Comparison of ENCODE assay signal across 9 cellular contexts in the genomic region with DNA sequence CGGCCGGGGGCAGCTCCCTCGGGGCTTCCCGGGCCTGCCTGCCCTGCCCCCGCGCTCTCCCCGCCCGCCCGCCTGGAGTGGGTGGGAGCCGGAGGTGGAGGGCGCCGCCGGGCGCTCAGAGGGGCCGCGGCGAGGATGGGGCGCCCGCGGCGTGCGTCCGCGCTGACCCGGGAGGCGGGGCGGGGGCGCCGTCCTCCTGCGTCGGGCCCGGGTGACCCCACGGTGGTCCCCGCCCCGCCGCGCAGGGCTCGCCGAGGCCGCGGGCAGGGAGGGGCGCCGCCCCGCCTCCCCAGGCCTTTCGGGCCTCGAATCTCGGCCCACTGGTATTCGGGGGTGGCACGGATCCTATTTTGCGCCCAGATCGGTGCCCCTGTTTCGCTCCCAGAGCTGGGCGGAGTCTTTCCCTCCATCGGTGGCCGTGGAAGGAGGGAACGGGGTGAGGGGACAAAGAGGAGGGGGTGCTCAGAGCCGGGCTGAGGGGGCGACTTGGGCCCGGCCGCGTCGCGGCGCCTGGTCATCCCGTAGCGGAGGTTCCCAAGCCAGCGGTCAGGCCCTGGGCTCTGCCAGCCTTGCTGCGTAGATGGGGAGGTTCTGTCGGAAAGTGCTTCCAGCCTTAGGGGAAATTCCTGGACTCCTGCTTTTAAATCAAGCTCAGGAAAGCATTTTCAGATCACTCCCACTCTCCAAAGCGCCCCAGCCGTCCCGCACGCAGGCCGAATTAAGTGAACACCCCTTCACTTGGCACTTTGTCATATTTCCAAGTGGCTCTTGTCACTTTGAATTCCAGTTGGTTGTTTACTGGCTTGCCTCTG. TPM values are rescaled to one million over a fixed set of nuclear protein-coding genes. Genes with fewer than 3 reads are reported as not detected.
DNase-seq lines count a peak whose midpoint lies in the region; ATAC-seq, FAIRE-seq and TF ChIP-seq lines count a peak whose summit lies in the region.
"Had no signal": no experiment of that assay in that cellular context is flagged by ENCODE, and none has a peak within 500 bp of the region (broad histone marks: within the 10 kb centered on the region; RNA-seq: fewer than 3 reads in every experiment).

No MANE protein-coding gene starts in this region.

- no peak overlapping the region; the same call in 1 of the 2 replicates for H3K27ac ChIP-seq in H1 (ENCODE audit: low read depth, low read length)

- POLR2A ChIA-PET in H1 (lab: Charles Lee; ENCODE audit: partially characterized antibody) = interaction anchor here (0.8 to 1.8 kb wide), 6 partner anchors 11 to 37 kb away, joined by 3 to 6 read pairs (median 4); a partner anchor contains a TSS

- H2AK5ac ChIP-seq in H1 (ENCODE audit: low read depth, low read length) = no peak overlapping the region

- WGBS in H1 (ENCODE audit: extremely low coverage in 1 of 2, insufficient coverage in 1 of 2, insufficient read length in 1 of 2, insufficient replicate concordance in 2 of 2, low coverage in 1 of 2, low lambda C conversion rate in 2 of 2, missing lambda C conversion rate in 1 of 2), 2 experiments = 2% methylated on average over 37 of the region's 74 CpGs; no CpG with 5 or more reads in 1 of the 2 experiments

- H4K91ac ChIP-seq in H1 (replicated peaks; ENCODE audit: insufficient read length, low read length) = no peak overlapping the region

- H3K18ac ChIP-seq in H1 (ENCODE audit: extremely low read depth, low read length) = peak overlapping the region; percentile 87

- no peak overlapping the region for H2BK120ac ChIP-seq in H1 (replicated peaks; ENCODE audit: low read depth, low read length)

- FAIRE-seq in H1 (lab: Jason Lieb, UNC) = no peak
- FAIRE-seq: TTC549 had no signal

- H2AFZ ChIP-seq in H1 (ENCODE audit: low read length) = no peak overlapping the region

- peak overlapping the region; percentile 73 to 89 (median 76) for H3K9ac ChIP-seq in H1 (replicated peaks in 1 of 4; ENCODE audit: extremely low read depth in 1 of 4, low read depth in 3 of 4, low read length in 3 of 4)

- no peak for TF ChIP-seq POLR2A in H1 (IDR thresholded peaks at IDR 0.05; ENCODE audit: control extremely low read depth in 1 of 2, low read depth in 2 of 2, low read length in 2 of 2)

- H3K4me2 ChIP-seq in H1 (ENCODE audit: insufficient read depth in 1 of 2, low read depth in 2 of 2, low read length in 2 of 2) = peak overlapping the region; percentile 72 to 78

- H3K4me3 Mint-ChIP-seq in stimulated activated naive CD8-positive, alpha-beta T cell treated with anti-CD3 and anti-CD28 coated beads, Interleukin-15, amount 100 ng/mL, for 72 hours = peak overlapping the region; percentile 76 to 93

- peaks cover 14 to 45% of the 10 kb centered on the region in 2 experiments for H3K79me2 ChIP-seq in H1 (ENCODE audit: control insufficient read depth in 1 of 2, insufficient read depth in 2 of 2, low read length in 2 of 2)

- no peak for TF ChIP-seq EP300 in H1 (IDR thresholded peaks at IDR 0.05; ENCODE audit: borderline replicate concordance in 1 of 2, low read depth in 2 of 2, low read length in 2 of 2)

- peak overlapping the region; percentile 53 for H4K5ac ChIP-seq in H1 (ENCODE audit: insufficient read length, low read depth, low read length)

- TF ChIP-seq CTCF in H1 (IDR thresholded peaks at IDR 0.05; ENCODE audit: control extremely low read depth in 1 of 3, insufficient read depth in 1 of 3, low read depth in 1 of 3, low read length in 3 of 3) = no peak

- no peak overlapping the region for H2BK20ac ChIP-seq in H1 (ENCODE audit: low read length)

- no peak overlapping the region for H3K14ac ChIP-seq in H1 (ENCODE audit: insufficient read length)

- H3K27me3 Mint-ChIP-seq in stimulated activated naive CD8-positive, alpha-beta T cell treated with anti-CD3 and anti-CD28 coated beads, Interleukin-15, amount 100 ng/mL, for 72 hours = no peaks in the 10 kb centered on the region

- H3K23me2 ChIP-seq in H1 (ENCODE audit: low read depth, low read length) = peaks cover 3% of the 10 kb centered on the region; the same call in 1 of the 2 replicates

- no peaks in the 10 kb centered on the region for H3K27me3 ChIP-seq in H1 (replicated peaks in 1 of 4; ENCODE audit: control insufficient read depth in 3 of 4, extremely low read depth in 1 of 4, insufficient read depth in 3 of 4, low read length in 3 of 4)

- ATAC-seq in GM19324 (IDR thresholded peaks at IDR 0.05; ENCODE audit: low FRiP score, unreplicated experiment) (peak; percentile 75), HG03196 (IDR thresholded peaks at IDR 0.05; ENCODE audit: unreplicated experiment) (peak; percentile 57)
- ATAC-seq in stimulated activated naive CD8-positive, alpha-beta T cell treated with anti-CD3 and anti-CD28 coated beads, Interleukin-15, amount 100 ng/mL, for 72 hours = peak; percentile 82

- 0 out of 2 replicates have a peak overlapping the region, but pooled peaks have one; percentile 32 for H2BK5ac ChIP-seq in H1 (ENCODE audit: low read depth, low read length)

- no peak overlapping the region; the same call in 1 of the 2 replicates for H2BK15ac ChIP-seq in H1 (ENCODE audit: low read length)

- H3K36me3 ChIP-seq in H1 (ENCODE audit: control insufficient read depth in 2 of 4, insufficient read depth in 4 of 4, low read length in 3 of 4) = no peaks in the 10 kb centered on the region

- H3K4me3 ChIP-seq in H1 (ENCODE audit: extremely low read depth in 1 of 4, insufficient read depth in 2 of 4, low read depth in 3 of 4, low read length in 4 of 4) = peak overlapping the region; percentile 73 to 90 (median 86)

- CTCF ChIA-PET in H1 (lab: Charles Lee; ENCODE audit: partially characterized antibody) = interaction anchor here (0.5 to 1.1 kb wide), 2 partner anchors 55 to 102 kb away, joined by 3 read pairs; no protein-coding TSS in a partner anchor

- no peak overlapping the region for H2BK12ac ChIP-seq in H1 (ENCODE audit: low read depth, low read length)

- H3K4me1 Mint-ChIP-seq in stimulated activated naive CD8-positive, alpha-beta T cell treated with anti-CD3 and anti-CD28 coated beads, Interleukin-15, amount 100 ng/mL, for 72 hours = peaks cover 44% of the 10 kb centered on the region

- no peak overlapping the region for H3K23ac ChIP-seq in H1 (ENCODE audit: insufficient read length)

- no peak overlapping the region for H3K4ac ChIP-seq in H1 (replicated peaks; ENCODE audit: insufficient read length, low read depth, low read length)

- no peak overlapping the region for H3K56ac ChIP-seq in H1 (replicated peaks; ENCODE audit: insufficient read length, low read depth, low read length)

- no peaks in the 10 kb centered on the region for H3K9me3 ChIP-seq in H1 (ENCODE audit: insufficient read depth in 2 of 2, low read depth in 1 of 2, low read length in 1 of 2)

- no peak for TF ChIP-seq RAD21 in H1 (IDR thresholded peaks at IDR 0.05 in 1 of 2, conservative IDR thresholded peaks at IDR 0.05 in 1 of 2; ENCODE audit: low read depth in 2 of 2, low read length in 2 of 2)

- peak overlapping the region; percentile 42 to 73 for H3K27ac Mint-ChIP-seq in stimulated activated naive CD8-positive, alpha-beta T cell treated with anti-CD3 and anti-CD28 coated beads, Interleukin-15, amount 100 ng/mL, for 72 hours

- H3K9me3 Mint-ChIP-seq in stimulated activated naive CD8-positive, alpha-beta T cell treated with anti-CD3 and anti-CD28 coated beads, Interleukin-15, amount 100 ng/mL, for 72 hours = no peaks in the 10 kb centered on the region

- DNase-seq in COLO668 (lab: John Stamatoyannopoulos, UW; ENCODE audit: unreplicated experiment) (peak; percentile 96), SK-N-DZ (ENCODE audit: low spot score) (peak; percentile 15), H1 (ENCODE audit: low read depth in 1 of 2, low spot score in 2 of 2) (peak in 1 of 2 experiments; percentile 74), lung microvascular endothelial cell (ENCODE audit: low read depth in 2 of 2) (peak; percentile 41 to 59), GDM1 (lab: John Stamatoyannopoulos, UW) (no peak)
- DNase-seq in stimulated activated naive CD8-positive, alpha-beta T cell treated with anti-CD3 and anti-CD28 coated beads, Interleukin-15, amount 100 ng/mL, for 72 hours = no peak

- H4K20me1 ChIP-seq in H1 (replicated peaks in 1 of 2; ENCODE audit: control insufficient read depth in 1 of 2, insufficient read depth in 2 of 2, low read length in 2 of 2) = no peaks in the 10 kb centered on the region

- peak overlapping the region; percentile 81; the same call in 1 of the 2 replicates for H4K8ac ChIP-seq in H1 (ENCODE audit: extremely low read depth, insufficient read depth, low read length)

- H3K79me1 ChIP-seq in H1 (ENCODE audit: low read depth, low read length) = peaks cover 3% of the 10 kb centered on the region; the same call in 1 of the 2 replicates

- H3K4me1 ChIP-seq in H1 (replicated peaks in 1 of 4; ENCODE audit: control insufficient read depth in 3 of 4, insufficient read depth in 4 of 4, low read length in 3 of 4) = peaks cover 0 to 8% (median 2%) of the 10 kb centered on the region in 4 experiments; a peak in 5 of 7 replicates

TF ChIP-seq in H1, 55 proteins besides CTCF, POLR2A, EP300 and RAD21 (continues in another document):
- no peak for TF ChIP-seq BRCA1 (IDR thresholded peaks at IDR 0.05; ENCODE audit: low read depth, low read length)

RNA-seq across cellular contexts. Expression of a gene that starts 0.5 kb away (rescaled TPM):
- polyA plus RNA-seq in SK-N-DZ (2014; cell fraction: cytosol; rRNA removed) = 2.9 and 4.0 TPM in 2 replicates
- polyA plus RNA-seq in SK-N-DZ (2014; cell fraction: nucleus; rRNA removed) = 2.9 and 4.7 TPM in 2 replicates
- total RNA-seq in H1 (2021; fragmentation: NEBNext Ultra II Directional; extraction: Animal tissue kit (Norgen Biotek cat#: 25700)) = 45.8 and 55.6 TPM in 2 replicates
- 6.3 and 8.2 TPM in 2 replicates for polyA plus RNA-seq in H1 (2011; rRNA removed)
- 11.3 TPM for polyA plus RNA-seq in H1 (2011; cell fraction: cytosol; rRNA removed)
- polyA plus RNA-seq in H1 (2011; cell fraction: nucleus; rRNA removed) = 9.1 TPM
- 19.5 to 24.4 TPM (median 20.0 TPM) in 4 replicates for polyA plus RNA-seq in H1 (2012, experiment 1 of 2)
- polyA plus RNA-seq in H1 (2012, experiment 2 of 2) = 2.0 TPM
- polyA plus RNA-seq in H1 (2013, experiment 1 of 2) = 18.5 TPM
- polyA plus RNA-seq in H1 (2013, experiment 2 of 2) = 18.7 TPM
- 56.6 and 67.1 TPM in 2 replicates for polyA minus RNA-seq in H1 (2011; rRNA and poly(A)+ RNA removed)
- 27.9 TPM for polyA minus RNA-seq in H1 (2011; cell fraction: cytosol; rRNA and poly(A)+ RNA removed)
- 136 TPM for polyA minus RNA-seq in H1 (2011; cell fraction: nucleus; rRNA and poly(A)+ RNA removed)
- total RNA-seq in lung microvascular endothelial cell = 2.6 and 6.0 TPM in 2 replicates

RNA-seq across cellular contexts. Expression of a gene that starts 17.9 kb away (rescaled TPM):
- 53.1 and 74.9 TPM in 2 replicates for polyA plus RNA-seq in SK-N-DZ (2014; cell fraction: cytosol; rRNA removed)
- polyA plus RNA-seq in SK-N-DZ (2014; cell fraction: nucleus; rRNA removed) = 28.8 and 45.3 TPM in 2 replicates
- total RNA-seq in H1 (2021; fragmentation: NEBNext Ultra II Directional; extraction: Animal tissue kit (Norgen Biotek cat#: 25700)) = 17.7 and 21.1 TPM in 2 replicates
- 20.5 and 25.8 TPM in 2 replicates for polyA plus RNA-seq in H1 (2011; rRNA removed)
- polyA plus RNA-seq in H1 (2011; cell fraction: cytosol; rRNA removed) = 24.0 TPM
- polyA plus RNA-seq in H1 (2011; cell fraction: nucleus; rRNA removed) = 18.7 TPM
- polyA plus RNA-seq in H1 (2012, experiment 1 of 2) = 13.2 to 19.1 TPM (median 15.5 TPM) in 4 replicates
- polyA plus RNA-seq in H1 (2012, experiment 2 of 2) = 17.2 TPM
- polyA plus RNA-seq in H1 (2013, experiment 1 of 2) = 27.2 TPM
- 24.2 TPM for polyA plus RNA-seq in H1 (2013, experiment 2 of 2)
- 11.3 and 12.2 TPM in 2 replicates for polyA minus RNA-seq in H1 (2011; rRNA and poly(A)+ RNA removed)
- polyA minus RNA-seq in H1 (2011; cell fraction: cytosol; rRNA and poly(A)+ RNA removed) = 10.7 TPM
- 32.3 TPM for polyA minus RNA-seq in H1 (2011; cell fraction: nucleus; rRNA and poly(A)+ RNA removed)
- total RNA-seq in lung microvascular endothelial cell = 37.5 and 58.7 TPM in 2 replicates

Comparison
In these comparisons a context has a peak if more than half of its experiments do, and no peak if none do; other contexts are left out.
1. DNase-seq: peak in COLO668 (single experiment), SK-N-DZ (single experiment) and lung microvascular endothelial cell (2 of 2); none in stimulated activated naive CD8-positive, alpha-beta T cell treated with anti-CD3 and anti-CD28 coated beads, Interleukin-15, amount 100 ng/mL, for 72 hours (0 of 2) and GDM1 (single experiment).
2. Peak in every context shown above with its lines, with median percentiles within 50 percentile points of each other: ATAC-seq.